ENCODE assay signal across 9 cellular contexts in genomic region chr11:115740365-115740764, GRCh38.
"Had no signal": no experiment of that assay in that cellular context is flagged by ENCODE, and none has a peak within 500 bp of the region (broad histone marks: within the 10 kb centered on the region; RNA-seq: fewer than 3 reads in every experiment).

No MANE protein-coding gene starts in this region.

- H3K4me3 Mint-ChIP-seq: GM23338, HFFc6, IgD-negative memory B cell had no signal

- H3K36me3 Mint-ChIP-seq: IgD-negative memory B cell had no signal

- H3K4me2 ChIP-seq: GM23338, KMS-11 had no signal

- H3K9me3 Mint-ChIP-seq: GM23338, IgD-negative memory B cell had no signal

- H3K36me3 ChIP-seq: HAP-1 had no signal

- H3K9me3 ChIP-seq: HAP-1 had no signal

- H3K27ac Mint-ChIP-seq: GM23338, HFFc6, IgD-negative memory B cell had no signal

- DNase-seq: H7, HFFc6, KBM-7 had no signal

- H3K9ac ChIP-seq: KMS-11 had no signal

- FAIRE-seq: H1 had no signal

- H3K4me3 ChIP-seq: GM23338, HAP-1 had no signal

- H2AFZ ChIP-seq: GM23338 had no signal

- H3K27ac ChIP-seq: HL-60, KMS-11 had no signal

- H3K4me1 Mint-ChIP-seq: IgD-negative memory B cell had no signal
